Comparison of ENCODE assay signal across 9 cellular contexts in the genomic region with DNA sequence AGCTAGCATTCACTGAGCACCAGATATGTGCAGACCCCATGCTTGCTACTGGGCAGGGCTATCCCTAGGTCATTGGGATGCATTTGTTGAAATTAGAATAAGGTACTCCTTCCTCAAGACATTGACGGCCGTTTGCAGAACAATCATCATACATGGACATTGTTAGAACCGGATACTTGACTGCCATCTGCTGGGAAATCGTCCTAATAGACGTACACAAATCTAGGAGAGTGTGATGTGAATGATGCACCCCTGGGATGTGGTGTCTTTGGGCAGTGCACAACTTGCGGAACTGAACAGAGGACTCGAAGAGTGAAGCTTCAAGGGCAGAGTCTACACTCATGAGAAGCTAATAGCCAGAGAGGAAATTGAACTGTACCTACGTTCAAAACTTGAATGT. TPM values are rescaled to one million over a fixed set of nuclear protein-coding genes. Genes with fewer than 3 reads are reported as not detected.
DNase-seq lines count a peak whose midpoint lies in the region; ATAC-seq and TF ChIP-seq lines count a peak whose summit lies in the region.
"Had no signal": no experiment of that assay in that cellular context is flagged by ENCODE, and none has a peak within 500 bp of the region (broad histone marks: within the 10 kb centered on the region; RNA-seq: fewer than 3 reads in every experiment).

No MANE protein-coding gene starts in this region.

- H3K4me1 ChIP-seq in HEK293 (ENCODE audit: control insufficient read depth, insufficient read depth, low read length) = no peaks in the 10 kb centered on the region

- intact Hi-C loops in sciatic nerve (cut with DNase I) = no loop called here

- H3K4me3 ChIP-seq in HEK293 (ENCODE audit: low read depth, low read length) (no peak overlapping the region), fibroblast of mammary gland (ENCODE audit: control insufficient read depth, low read depth, low read length) (no peak overlapping the region)
- H3K4me3 ChIP-seq: thoracic aorta had no signal

- CTCF ChIA-PET in HEK293 (lab: Yijun Ruan, JAX) = interaction anchor here (0.6 to 1.6 kb wide), 8 partner anchors 10 to 553 kb away, joined by 3 to 7 read pairs (median 3); no protein-coding TSS in a partner anchor

- TF ChIP-seq CTCF in HEK293 (tag by site-specific recombination; IDR thresholded peaks at IDR 0.05) (peak; percentile 36; the same call in 1 of the 2 replicates), fibroblast of mammary gland (conservative IDR thresholded peaks at IDR 0.05; ENCODE audit: control insufficient read depth, insufficient read depth, low read depth, low read length) (peak; percentile 47)

- POLR2A ChIA-PET in HEK293 (lab: Yijun Ruan, JAX) = no interaction called here

- no peaks in the 10 kb centered on the region for H3K9me3 ChIP-seq in HEK293 (ENCODE audit: control insufficient read depth, insufficient read depth, low read depth, low read length)
- H3K9me3 ChIP-seq: thoracic aorta had no signal

- ATAC-seq in GM18861 (IDR thresholded peaks at IDR 0.05; ENCODE audit: unreplicated experiment) = no peak
- no peak for ATAC-seq in sciatic nerve
- no peak for ATAC-seq in GM18870 (IDR thresholded peaks at IDR 0.05; ENCODE audit: unreplicated experiment)

- H3K27ac ChIP-seq in HEK293 (ENCODE audit: extremely low read depth, low read depth, low read length) = no peak overlapping the region
- H3K27ac ChIP-seq: thoracic aorta had no signal

- peak; percentile 61 for DNase-seq in D341Med (ENCODE audit: low spot score)
- peak; percentile 31 for DNase-seq in RPMI8226
- DNase-seq in fibroblast of mammary gland (ENCODE audit: low read depth) = peak; percentile 68
- DNase-seq in GF-D8 (lab: John Stamatoyannopoulos, UW) = no peak
- DNase-seq in sciatic nerve (ENCODE audit: low spot score) = no peak

- H3K36me3 ChIP-seq in HEK293 (ENCODE audit: control insufficient read depth in 2 of 2, insufficient read depth in 1 of 2, low read length in 2 of 2) = no peaks in the 10 kb centered on the region

TF ChIP-seq in HEK293, 187 proteins besides CTCF, POLR2A, EP300 and RAD21:
- TF ChIP-seq KLF7 (tag by site-specific recombination; IDR thresholded peaks at IDR 0.05; ENCODE audit: borderline replicate concordance) (no peak), ZNF654 (tag by site-specific recombination; IDR thresholded peaks at IDR 0.05; ENCODE audit: low read depth) (peak; percentile 49; the same call in 1 of the 2 replicates)

RNA-seq across cellular contexts. Expression of a gene that starts 35.9 kb away (rescaled TPM):
- not detected for total RNA-seq in sciatic nerve

Comparison
In these comparisons a context has a peak if more than half of its experiments do, and no peak if none do; other contexts are left out.
1. DNase-seq: peak in D341Med (single experiment), RPMI8226 (single experiment) and fibroblast of mammary gland (single experiment); none in GF-D8 (single experiment) and sciatic nerve (single experiment).